ENCODE assay signal across 1 cellular context in genomic region chr7:91880413-91881241, GRCh38.
TF ChIP-seq lines count a peak whose summit lies in the region.

MTERF1 (minus strand) TSS chr7:91880702; CDS start chr7:91880083, 619 bp downstream.

TF ChIP-seq in K562, 482 proteins besides CTCF, POLR2A, EP300 and RAD21 (continued from another document and continues in another):
- TF ChIP-seq ZNF354B (CRISPR knock-in tag; IDR thresholded peaks at IDR 0.05) (0 out of 2 replicates have a peak, but pooled peaks have one; percentile 22), U2AF1 (optimal IDR thresholded peaks at IDR 0.05; ENCODE audit: low read depth, low read length) (no peak), LCOR (CRISPR knock-in tag; IDR thresholded peaks at IDR 0.05) (no peak; the same call in 1 of the 2 replicates), NBN (IDR thresholded peaks at IDR 0.05; ENCODE audit: low read depth) (0 out of 2 replicates have a peak, but pooled peaks have one; percentile 57), HMG20A (CRISPR knock-in tag; conservative IDR thresholded peaks at IDR 0.05) (no peak), ESRRA (IDR thresholded peaks at IDR 0.05; ENCODE audit: borderline replicate concordance, low read depth) (peak; percentile 80; the same call in 1 of the 2 replicates), WHSC1 (IDR thresholded peaks at IDR 0.05; ENCODE audit: low read length) (no peak), HDAC6 (IDR thresholded peaks at IDR 0.05; ENCODE audit: low read depth, low read length) (no peak), E2F1 (CRISPR knock-in tag; IDR thresholded peaks at IDR 0.05) (peak; percentile 67; the same call in 1 of the 2 replicates), SP1 (CRISPR knock-in tag; IDR thresholded peaks at IDR 0.05) (peak; percentile 66; the same call in 1 of the 2 replicates), BACH1 (tag; IDR thresholded peaks at IDR 0.05) (no peak), SREBF2 (CRISPR knock-in tag; IDR thresholded peaks at IDR 0.05) (no peak), RERE (CRISPR knock-in tag; IDR thresholded peaks at IDR 0.05; ENCODE audit: borderline replicate concordance) (no peak), ZNF75A (CRISPR knock-in tag; IDR thresholded peaks at IDR 0.05) (no peak), NFATC3 (IDR thresholded peaks at IDR 0.05) (no peak), TCF3 (CRISPR knock-in tag; IDR thresholded peaks at IDR 0.05) (no peak), ZNF197 (CRISPR knock-in tag; IDR thresholded peaks at IDR 0.05; ENCODE audit: low read depth) (no peak), STAT5A (IDR thresholded peaks at IDR 0.05; ENCODE audit: borderline replicate concordance, low read length) (no peak; the same call in 1 of the 2 replicates), HNRNPUL1 (IDR thresholded peaks at IDR 0.05; ENCODE audit: low read length) (no peak), OTX1 (CRISPR knock-in tag; IDR thresholded peaks at IDR 0.05) (peak; percentile 93), SFPQ (IDR thresholded peaks at IDR 0.05; ENCODE audit: low read depth, low read length) (no peak), PTRF (tag; IDR thresholded peaks at IDR 0.05) (no peak), ADNP (tag; IDR thresholded peaks at IDR 0.05) (peak; percentile 55; the same call in 1 of the 2 replicates), ZNF121 (CRISPR knock-in tag; conservative IDR thresholded peaks at IDR 0.05) (no peak), ARID1B (IDR thresholded peaks at IDR 0.05) (peak; percentile 19; the same call in 1 of the 2 replicates), PHB2 (IDR thresholded peaks at IDR 0.05; ENCODE audit: low read depth) (no peak), ATF1 (CRISPR knock-in tag; IDR thresholded peaks at IDR 0.05) (peak; percentile 64), ATF1 (tag; IDR thresholded peaks at IDR 0.05) (peak; percentile 92), ZFPM2 (CRISPR knock-in tag; IDR thresholded peaks at IDR 0.05) (no peak), RREB1 (CRISPR knock-in tag; IDR thresholded peaks at IDR 0.05) (0 out of 2 replicates have a peak, but pooled peaks have one; percentile 22), CBX3 (IDR thresholded peaks at IDR 0.05; ENCODE audit: borderline replicate concordance in 1 of 2, low read length in 2 of 2) (peak in 1 of 2 experiments; percentile 97; a peak in 2 of 3 replicates)
- TF ChIP-seq, protein P1, sequence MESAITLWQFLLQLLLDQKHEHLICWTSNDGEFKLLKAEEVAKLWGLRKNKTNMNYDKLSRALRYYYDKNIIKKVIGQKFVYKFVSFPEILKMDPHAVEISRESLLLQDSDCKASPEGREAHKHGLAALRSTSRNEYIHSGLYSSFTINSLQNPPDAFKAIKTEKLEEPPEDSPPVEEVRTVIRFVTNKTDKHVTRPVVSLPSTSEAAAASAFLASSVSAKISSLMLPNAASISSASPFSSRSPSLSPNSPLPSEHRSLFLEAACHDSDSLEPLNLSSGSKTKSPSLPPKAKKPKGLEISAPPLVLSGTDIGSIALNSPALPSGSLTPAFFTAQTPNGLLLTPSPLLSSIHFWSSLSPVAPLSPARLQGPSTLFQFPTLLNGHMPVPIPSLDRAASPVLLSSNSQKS (CRISPR knock-in tag; IDR thresholded peaks at IDR 0.05) = no peak
- TF ChIP-seq, protein P2, sequence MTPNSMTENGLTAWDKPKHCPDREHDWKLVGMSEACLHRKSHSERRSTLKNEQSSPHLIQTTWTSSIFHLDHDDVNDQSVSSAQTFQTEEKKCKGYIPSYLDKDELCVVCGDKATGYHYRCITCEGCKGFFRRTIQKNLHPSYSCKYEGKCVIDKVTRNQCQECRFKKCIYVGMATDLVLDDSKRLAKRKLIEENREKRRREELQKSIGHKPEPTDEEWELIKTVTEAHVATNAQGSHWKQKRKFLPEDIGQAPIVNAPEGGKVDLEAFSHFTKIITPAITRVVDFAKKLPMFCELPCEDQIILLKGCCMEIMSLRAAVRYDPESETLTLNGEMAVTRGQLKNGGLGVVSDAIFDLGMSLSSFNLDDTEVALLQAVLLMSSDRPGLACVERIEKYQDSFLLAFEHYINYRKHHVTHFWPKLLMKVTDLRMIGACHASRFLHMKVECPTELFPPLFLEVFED (CRISPR knock-in tag; conservative IDR thresholded peaks at IDR 0.05) = peak; percentile 93
- TF ChIP-seq, protein P3, sequence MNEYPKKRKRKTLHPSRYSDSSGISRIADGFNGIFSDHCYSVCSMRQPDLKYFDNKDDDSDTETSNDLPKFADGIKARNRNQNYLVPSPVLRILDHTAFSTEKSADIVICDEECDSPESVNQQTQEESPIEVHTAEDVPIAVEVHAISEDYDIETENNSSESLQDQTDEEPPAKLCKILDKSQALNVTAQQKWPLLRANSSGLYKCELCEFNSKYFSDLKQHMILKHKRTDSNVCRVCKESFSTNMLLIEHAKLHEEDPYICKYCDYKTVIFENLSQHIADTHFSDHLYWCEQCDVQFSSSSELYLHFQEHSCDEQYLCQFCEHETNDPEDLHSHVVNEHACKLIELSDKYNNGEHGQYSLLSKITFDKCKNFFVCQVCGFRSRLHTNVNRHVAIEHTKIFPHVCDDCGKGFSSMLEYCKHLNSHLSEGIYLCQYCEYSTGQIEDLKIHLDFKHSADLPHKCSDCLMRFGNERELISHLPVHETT (CRISPR knock-in tag; conservative IDR thresholded peaks at IDR 0.05 in 1 of 2, IDR thresholded peaks at IDR 0.05 in 1 of 2) = 0 out of 4 replicates have a peak, but pooled peaks of 1 of the 2 experiments have one; percentile 56
- TF ChIP-seq, protein P4, sequence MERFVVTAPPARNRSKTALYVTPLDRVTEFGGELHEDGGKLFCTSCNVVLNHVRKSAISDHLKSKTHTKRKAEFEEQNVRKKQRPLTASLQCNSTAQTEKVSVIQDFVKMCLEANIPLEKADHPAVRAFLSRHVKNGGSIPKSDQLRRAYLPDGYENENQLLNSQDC (CRISPR knock-in tag; IDR thresholded peaks at IDR 0.05) = no peak
- TF ChIP-seq, protein P5, sequence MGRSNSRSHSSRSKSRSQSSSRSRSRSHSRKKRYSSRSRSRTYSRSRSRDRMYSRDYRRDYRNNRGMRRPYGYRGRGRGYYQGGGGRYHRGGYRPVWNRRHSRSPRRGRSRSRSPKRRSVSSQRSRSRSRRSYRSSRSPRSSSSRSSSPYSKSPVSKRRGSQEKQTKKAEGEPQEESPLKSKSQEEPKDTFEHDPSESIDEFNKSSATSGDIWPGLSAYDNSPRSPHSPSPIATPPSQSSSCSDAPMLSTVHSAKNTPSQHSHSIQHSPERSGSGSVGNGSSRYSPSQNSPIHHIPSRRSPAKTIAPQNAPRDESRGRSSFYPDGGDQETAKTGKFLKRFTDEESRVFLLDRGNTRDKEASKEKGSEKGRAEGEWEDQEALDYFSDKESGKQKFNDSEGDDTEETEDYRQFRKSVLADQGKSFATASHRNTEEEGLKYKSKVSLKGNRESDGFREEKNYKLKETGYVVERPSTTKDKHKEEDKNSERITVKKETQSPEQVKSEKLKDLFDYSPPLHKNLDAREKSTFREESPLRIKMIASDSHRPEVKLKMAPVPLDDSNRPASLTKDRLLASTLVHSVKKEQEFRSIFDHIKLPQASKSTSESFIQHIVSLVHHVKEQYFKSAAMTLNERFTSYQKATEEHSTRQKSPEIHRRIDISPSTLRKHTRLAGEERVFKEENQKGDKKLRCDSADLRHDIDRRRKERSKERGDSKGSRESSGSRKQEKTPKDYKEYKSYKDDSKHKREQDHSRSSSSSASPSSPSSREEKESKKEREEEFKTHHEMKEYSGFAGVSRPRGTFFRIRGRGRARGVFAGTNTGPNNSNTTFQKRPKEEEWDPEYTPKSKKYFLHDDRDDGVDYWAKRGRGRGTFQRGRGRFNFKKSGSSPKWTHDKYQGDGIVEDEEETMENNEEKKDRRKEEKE (IDR thresholded peaks at IDR 0.05; ENCODE audit: borderline replicate concordance in 1 of 2, control insufficient read depth in 1 of 2, low read depth in 2 of 2, low read length in 1 of 2) = no peak
